Comparison of ENCODE assay signal across 23 cellular contexts in genomic region chr19:40431698-40432097, GRCh38. TPM values are rescaled to one million over a fixed set of nuclear protein-coding genes. Genes with fewer than 3 reads are reported as not detected.
A peak's percentile ranks its signal among the peaks of the same experiment; 100 is the strongest.
DNase-seq lines count a peak whose midpoint lies in the region; ATAC-seq and TF ChIP-seq lines count a peak whose summit lies in the region.
"Had no signal": no experiment of that assay in that cellular context is flagged by ENCODE, and none has a peak within 500 bp of the region (broad histone marks: within the 10 kb centered on the region; RNA-seq: fewer than 3 reads in every experiment).

No MANE protein-coding gene starts in this region.

- no peak overlapping the region for H3K23ac ChIP-seq in trophoblast cell (ENCODE audit: low read length)

- H2BK120ac ChIP-seq in trophoblast cell (ENCODE audit: insufficient read depth, low read length, poor library complexity): no peak overlapping the region

- no peaks in the 10 kb centered on the region for H3K9me3 Mint-ChIP-seq in Caco-2 (ENCODE audit: unreplicated experiment)
- H3K9me3 Mint-ChIP-seq in HFFc6: no peaks in the 10 kb centered on the region
- H3K9me3 Mint-ChIP-seq: activated naive CD8-positive, alpha-beta T cell treated with anti-CD3 and anti-CD28 coated beads, Interleukin-2, amount 10 ng/mL, durations not matched to agents 7 days and 5 days; activated T-cell treated with anti-CD3 and anti-CD28 coated beads, Interleukin-2, amount 50 U/mL, for 4 hours; stimulated activated memory B cell treated with anti-CD40 and anti-IgM and Interleukin-4, amounts not matched to agents 10 μg/mL and 1 μg/mL and 100 μg/mL, for 72 hours had no signal

- 92% methylated on average over 3 of the region's 3 CpGs for WGBS in esophagus muscularis mucosa
- WGBS in trophoblast cell (ENCODE audit: extremely low coverage, insufficient coverage, insufficient read length): no CpG with 5 or more reads among the region's 3 CpGs

- H3K27me3 Mint-ChIP-seq in Caco-2 (ENCODE audit: insufficient read depth, unreplicated experiment) (no peaks in the 10 kb centered on the region), HFFc6 (ENCODE audit: insufficient read depth) (peaks cover 1% of the 10 kb centered on the region; the same call in 1 of the 2 replicates)
- H3K27me3 Mint-ChIP-seq: activated naive CD8-positive, alpha-beta T cell treated with anti-CD3 and anti-CD28 coated beads, Interleukin-2, amount 10 ng/mL, durations not matched to agents 7 days and 5 days; stimulated activated memory B cell treated with anti-CD40 and anti-IgM and Interleukin-4, amounts not matched to agents 10 μg/mL and 1 μg/mL and 100 μg/mL, for 72 hours had no signal

- no peak overlapping the region for H2AFZ ChIP-seq in trophoblast cell (ENCODE audit: insufficient read depth, low read length, poor library complexity)

- peak overlapping the region; percentile 24 for H4K91ac ChIP-seq in trophoblast cell (ENCODE audit: low read depth, low read length)

- H3K36me3 Mint-ChIP-seq in Caco-2 (ENCODE audit: insufficient read depth, unreplicated experiment) (peaks cover 18% of the 10 kb centered on the region), HFFc6 (ENCODE audit: low read depth) (no peaks in the 10 kb centered on the region)
- H3K36me3 Mint-ChIP-seq: activated naive CD8-positive, alpha-beta T cell treated with anti-CD3 and anti-CD28 coated beads, Interleukin-2, amount 10 ng/mL, durations not matched to agents 7 days and 5 days; stimulated activated memory B cell treated with anti-CD40 and anti-IgM and Interleukin-4, amounts not matched to agents 10 μg/mL and 1 μg/mL and 100 μg/mL, for 72 hours had no signal

- no peak overlapping the region for H3K9ac ChIP-seq in trophoblast cell (ENCODE audit: low read length)
- H3K9ac ChIP-seq: KMS-11 had no signal

- H3K4me3 Mint-ChIP-seq in Caco-2 (ENCODE audit: unreplicated experiment) (peak overlapping the region; percentile 37), HFFc6 (no peak overlapping the region)
- H3K4me3 Mint-ChIP-seq: activated naive CD8-positive, alpha-beta T cell treated with anti-CD3 and anti-CD28 coated beads, Interleukin-2, amount 10 ng/mL, durations not matched to agents 7 days and 5 days; activated T-cell treated with anti-CD3 and anti-CD28 coated beads, Interleukin-2, amount 50 U/mL, for 4 hours; stimulated activated memory B cell treated with anti-CD40 and anti-IgM and Interleukin-4, amounts not matched to agents 10 μg/mL and 1 μg/mL and 100 μg/mL, for 72 hours had no signal

- ATAC-seq in esophagus mucosa: no peak
- ATAC-seq: activated T-cell treated with anti-CD3 and anti-CD28 coated beads, Interleukin-2, amount 50 U/mL, for 4 hours; PC-3; stimulated activated memory B cell treated with anti-CD40 and anti-IgM and Interleukin-4, amounts not matched to agents 10 μg/mL and 1 μg/mL and 100 μg/mL, for 72 hours had no signal

- BruUV-seq in Caco-2 (replicated peaks; lab: Mats Ljungman, UMichigan): no TSS peak

- POLR2A ChIA-PET in Caco-2 (lab: Charles Lee): no interaction called here

- H2AK5ac ChIP-seq in trophoblast cell (ENCODE audit: low read length): no peak overlapping the region

- H3K14ac ChIP-seq in trophoblast cell (ENCODE audit: low read length): no peak overlapping the region

- H3K27ac ChIP-seq in esophagus muscularis mucosa (replicated peaks in 1 of 4): peak overlapping the region; percentile 87 to 91 (median 90)
- no peak overlapping the region for H3K27ac ChIP-seq in trophoblast cell (ENCODE audit: low read depth, low read length)

- H3K27me3 ChIP-seq in Caco-2 (replicated peaks; ENCODE audit: control insufficient read depth, insufficient read depth, low read length): no peaks in the 10 kb centered on the region
- H3K27me3 ChIP-seq in esophagus muscularis mucosa: no peaks in the 10 kb centered on the region
- H3K27me3 ChIP-seq in trophoblast cell (ENCODE audit: insufficient read depth, low read length): no peaks in the 10 kb centered on the region
- H3K27me3 ChIP-seq: breast epithelium, ovary had no signal

- TF ChIP-seq CTCF in Caco-2 (IDR thresholded peaks at IDR 0.05; ENCODE audit: insufficient read depth in 1 of 2, low read depth in 1 of 2, low read length in 1 of 2, severe bottlenecking in 1 of 2, unreplicated experiment in 1 of 2): no peak
- no peak for TF ChIP-seq CTCF in HFFc6 (IDR thresholded peaks at IDR 0.05)
- TF ChIP-seq CTCF in esophagus muscularis mucosa (IDR thresholded peaks at IDR 0.05): no peak

- H3K79me2 ChIP-seq in trophoblast cell (ENCODE audit: control insufficient read depth, insufficient read depth, low read length, poor library complexity): no peaks in the 10 kb centered on the region

- peaks cover 16% of the 10 kb centered on the region for H3K4me1 ChIP-seq in Caco-2
- peaks cover 24 to 36% (median 32%) of the 10 kb centered on the region in 4 donors for H3K4me1 ChIP-seq in esophagus muscularis mucosa
- H3K4me1 ChIP-seq in trophoblast cell (ENCODE audit: control insufficient read depth in 1 of 2, insufficient read depth in 2 of 2, low read length in 2 of 2): peaks cover 4 to 7% of the 10 kb centered on the region in 2 experiments
- H3K4me1 ChIP-seq: breast epithelium had no signal

- H3K18ac ChIP-seq in trophoblast cell (ENCODE audit: low read length): no peak overlapping the region

- H2BK12ac ChIP-seq in trophoblast cell (ENCODE audit: low read length): no peak overlapping the region

- H4K8ac ChIP-seq in trophoblast cell (ENCODE audit: low read depth, low read length): no peak overlapping the region

- H4K12ac ChIP-seq in trophoblast cell (ENCODE audit: low read depth, low read length): no peak overlapping the region

- H3K9me3 ChIP-seq in Caco-2: no peaks in the 10 kb centered on the region
- H3K9me3 ChIP-seq in esophagus muscularis mucosa: no peaks in the 10 kb centered on the region
- no peaks in the 10 kb centered on the region for H3K9me3 ChIP-seq in trophoblast cell (ENCODE audit: insufficient read depth, low read depth, low read length)
- H3K9me3 ChIP-seq: breast epithelium, ovary had no signal

- no peak overlapping the region for H3K4ac ChIP-seq in trophoblast cell (ENCODE audit: low read depth, low read length)

- intact Hi-C loops in Caco-2 (cut with micrococcal nuclease; ENCODE audit: unreplicated experiment) (no loop called here), esophagus muscularis mucosa (cut with DNase I) (no loop called here)

- no peak for DNase-seq in Caco-2
- no peak for DNase-seq in HFFc6
- no peak for DNase-seq in esophagus muscularis mucosa (ENCODE audit: extremely low spot score)
- DNase-seq in trophoblast cell: no peak
- no peak for DNase-seq in NCI-H774 (lab: John Stamatoyannopoulos, UW)
- no peak for DNase-seq in HK-2 (ENCODE audit: unreplicated experiment)
- DNase-seq: activated CD4-positive, CD25-positive, alpha-beta regulatory T cell treated with anti-CD3 and anti-CD28 coated beads, Interleukin-2, amount 50 U/mL, for 72 hours; activated CD8-positive, alpha-beta memory T cell treated with anti-CD3 and anti-CD28 coated beads for 24 hours; activated naive CD8-positive, alpha-beta T cell treated with anti-CD3 and anti-CD28 coated beads, Interleukin-2, amount 10 ng/mL, durations not matched to agents 7 days and 5 days; activated T-cell treated with anti-CD3 and anti-CD28 coated beads, Interleukin-2, amount 50 U/mL, for 4 hours; dermis blood vessel endothelial cell; DND-41; NCI-H187 treated with DMSO at 0.1 percent for 48 hours; NCI-H226; NCI-H82; ovary; PC-3; T-helper 9 cell had no signal

- H3K27ac Mint-ChIP-seq in Caco-2 (ENCODE audit: unreplicated experiment) (no peak overlapping the region), HFFc6 (peak overlapping the region; percentile 52; the same call in 1 of the 2 replicates)
- H3K27ac Mint-ChIP-seq: activated naive CD8-positive, alpha-beta T cell treated with anti-CD3 and anti-CD28 coated beads, Interleukin-2, amount 10 ng/mL, durations not matched to agents 7 days and 5 days; stimulated activated memory B cell treated with anti-CD40 and anti-IgM and Interleukin-4, amounts not matched to agents 10 μg/mL and 1 μg/mL and 100 μg/mL, for 72 hours had no signal

- TF ChIP-seq POLR2A in esophagus muscularis mucosa (IDR thresholded peaks at IDR 0.05; ENCODE audit: low read depth): no peak

- CTCF ChIA-PET in Caco-2 (lab: Charles Lee): no interaction called here

- H2BK5ac ChIP-seq in trophoblast cell (ENCODE audit: low read depth, low read length, poor library complexity): no peak overlapping the region

- H3K79me1 ChIP-seq in trophoblast cell (ENCODE audit: low read length): peaks cover 15% of the 10 kb centered on the region

- H3K4me1 Mint-ChIP-seq in Caco-2 (ENCODE audit: low read depth, unreplicated experiment): peaks cover 8% of the 10 kb centered on the region
- peaks cover 17% of the 10 kb centered on the region for H3K4me1 Mint-ChIP-seq in HFFc6 (ENCODE audit: low read depth)

- H3K36me3 ChIP-seq in Caco-2 (ENCODE audit: control insufficient read depth, insufficient read depth, low read length) (no peaks in the 10 kb centered on the region), esophagus muscularis mucosa (no peaks in the 10 kb centered on the region), trophoblast cell (ENCODE audit: control insufficient read depth in 1 of 2, insufficient read depth in 2 of 2, low read length in 2 of 2) (no peaks in the 10 kb centered on the region)
- H3K36me3 ChIP-seq: breast epithelium, ovary had no signal

- TF ChIP-seq EP300 in esophagus muscularis mucosa (IDR thresholded peaks at IDR 0.05): no peak

- no peak overlapping the region for H3K4me2 ChIP-seq in trophoblast cell (ENCODE audit: low read length)
- H3K4me2 ChIP-seq: KMS-11 had no signal

- H3K4me3 ChIP-seq in Caco-2 (ENCODE audit: low read depth, low read length) (no peak overlapping the region), esophagus muscularis mucosa (no peak overlapping the region), trophoblast cell (ENCODE audit: low read depth, low read length) (no peak overlapping the region)
- H3K4me3 ChIP-seq: breast epithelium, ovary had no signal

RNA-seq across cellular contexts. Expression of gene SERTAD1, which starts 5.9 kb away (rescaled TPM):
- total RNA-seq in Caco-2 (2022) (7.7 and 8.6 TPM in 2 replicates), esophagus muscularis mucosa (10 to 100 TPM; 13.7 to 73.1 (median 22.5) TPM), esophagus mucosa (14.7 TPM)
- 10 to 100 TPM; 18.5 to 25.4 (median 21.2) TPM for total RNA-seq in HFFc6 (2021; fragmentation: NEBNext Ultra II Directional; extraction: Animal tissue kit (Norgen Biotek cat#: 25700))
- polyA plus RNA-seq in trophoblast cell (2013): 9.6 and 10.1 TPM in 2 replicates

RNA-seq across cellular contexts. Expression of gene SERTAD3, which starts 12.4 kb away (rescaled TPM):
- total RNA-seq in Caco-2 (2022) (45.2 and 52.2 TPM in 2 replicates), esophagus muscularis mucosa (10 to 100 TPM; 18.3 to 47.2 (median 37.8) TPM), esophagus mucosa (20.7 TPM)
- total RNA-seq in HFFc6 (2021; fragmentation: NEBNext Ultra II Directional; extraction: Animal tissue kit (Norgen Biotek cat#: 25700)): 10 to 100 TPM; 35.9 to 47.0 (median 41.2) TPM
- polyA plus RNA-seq in trophoblast cell (2013): 30.6 and 31.9 TPM in 2 replicates

RNA-seq across cellular contexts. Expression of gene PRX, which starts 18.5 kb away (rescaled TPM):
- total RNA-seq in Caco-2 (2022) (2.5 TPM in 2 replicates), esophagus muscularis mucosa (10 to 100 TPM in 2 of 4 donors, 1 to 10 TPM in 2; 5.8 to 12.4 (median 8.8) TPM), esophagus mucosa (0.80 TPM)
- 1 to 10 TPM in 2 of 6 experiments, under 1 TPM in 4; 0.86 to 1.5 (median 0.94) TPM for total RNA-seq in HFFc6 (2021; fragmentation: NEBNext Ultra II Directional; extraction: Animal tissue kit (Norgen Biotek cat#: 25700))
- 1.9 and 2.0 TPM in 2 replicates for polyA plus RNA-seq in trophoblast cell (2013)
- total RNA-seq: HT1080 had no signal

RNA-seq across cellular contexts. Expression of gene BLVRB, which starts 33.8 kb away (rescaled TPM):
- 75.2 and 101 TPM in 2 replicates for total RNA-seq in Caco-2 (2022)
- 10 to 100 TPM; 35.3 to 55.7 (median 52.5) TPM for total RNA-seq in HFFc6 (2021; fragmentation: NEBNext Ultra II Directional; extraction: Animal tissue kit (Norgen Biotek cat#: 25700))
- 100 to 1,000 TPM; 159 to 223 (median 194) TPM for total RNA-seq in esophagus muscularis mucosa
- 69.2 and 70.1 TPM in 2 replicates for polyA plus RNA-seq in trophoblast cell (2013)
- 119 TPM for total RNA-seq in esophagus mucosa

RNA-seq across cellular contexts. Expression of gene SPTBN4, which starts 35.1 kb away (rescaled TPM):
- 0.82 and 0.97 TPM in 2 replicates for total RNA-seq in Caco-2 (2022)
- total RNA-seq in HFFc6 (2021; fragmentation: NEBNext Ultra II Directional; extraction: Animal tissue kit (Norgen Biotek cat#: 25700)): under 1 TPM; 0.17 to 0.96 (median 0.54) TPM
- total RNA-seq in esophagus muscularis mucosa: 1 to 10 TPM; 2.1 to 6.4 (median 5.8) TPM
- 0.30 and 0.33 TPM in 2 replicates for polyA plus RNA-seq in trophoblast cell (2013)
- total RNA-seq in esophagus mucosa: 0.20 TPM
- total RNA-seq: HT1080 had no signal
